In genomic region chr18:52063923-52064322, GRCh38 we compare ENCODE assay signal across 17 cellular contexts.
A peak's percentile ranks its signal among the peaks of the same experiment; 100 is the strongest.
DNase-seq lines count a peak whose midpoint lies in the region; ATAC-seq and TF ChIP-seq lines count a peak whose summit lies in the region.
"Had no signal": no experiment of that assay in that cellular context is flagged by ENCODE, and none has a peak within 500 bp of the region (broad histone marks: within the 10 kb centered on the region; RNA-seq: fewer than 3 reads in every experiment).

No MANE protein-coding gene starts in this region.

- H3K36me3 ChIP-seq in mammary epithelial cell (ENCODE audit: insufficient read depth, low read length), result no peaks in the 10 kb centered on the region
- no peaks in the 10 kb centered on the region for H3K36me3 ChIP-seq in breast epithelium
- H3K36me3 ChIP-seq: BLaER1 treated with 17β-estradiol and CSF1 and Interleukin-3, amounts not matched to agents 10 nM and 100 nM had no signal

- TF ChIP-seq CTCF in mammary epithelial cell (conservative IDR thresholded peaks at IDR 0.05 in 1 of 2, IDR thresholded peaks at IDR 0.05 in 1 of 2; ENCODE audit: extremely low read depth in 1 of 2, insufficient read depth in 1 of 2, low read depth in 1 of 2, low read length in 2 of 2) (no peak), breast epithelium (IDR thresholded peaks at IDR 0.05) (no peak), foreskin keratinocyte (conservative IDR thresholded peaks at IDR 0.05) (no peak)

- no TSS peak for BruUV-seq in mammary epithelial cell (replicated peaks; lab: Mats Ljungman, UMichigan)

- no peak overlapping the region for H3K27ac Mint-ChIP-seq in stimulated activated effector memory CD8-positive, alpha-beta T cell treated with anti-CD3 and anti-CD28 coated beads, Interleukin-12 subunit alpha, Interleukin-12 subunit beta, amount 100 ng/mL, for 72 hours
- H3K27ac Mint-ChIP-seq: B cell; CD4-positive, alpha-beta T cell; CD8-positive, alpha-beta T cell had no signal

- no peak overlapping the region for H3K4me3 Mint-ChIP-seq in stimulated activated effector memory CD8-positive, alpha-beta T cell treated with anti-CD3 and anti-CD28 coated beads, Interleukin-12 subunit alpha, Interleukin-12 subunit beta, amount 100 ng/mL, for 72 hours
- H3K4me3 Mint-ChIP-seq: B cell; CD4-positive, alpha-beta T cell; CD8-positive, alpha-beta T cell had no signal

- peak overlapping the region; percentile 54 for H2AFZ ChIP-seq in mammary epithelial cell (ENCODE audit: low read depth, low read length)

- DNase-seq in mammary epithelial cell, result peak; percentile 6
- DNase-seq in breast epithelium (ENCODE audit: low spot score in 2 of 2), result no peak
- no peak for DNase-seq in foreskin keratinocyte
- no peak for DNase-seq in stimulated activated effector memory CD8-positive, alpha-beta T cell treated with anti-CD3 and anti-CD28 coated beads, Interleukin-12 subunit alpha, Interleukin-12 subunit beta, amount 100 ng/mL, for 72 hours (ENCODE audit: low spot score in 2 of 2)
- no peak for DNase-seq in stimulated activated CD4-positive, alpha-beta T cell treated with anti-CD3 and anti-CD28 coated beads, Interleukin-4, amount 100 ng/mL, for 24 hours
- DNase-seq: AML-193; Caco-2; Calu3; CD4-positive, alpha-beta T cell; CD8-positive, alpha-beta T cell; DMS79 treated with DMSO at 0.1 percent for 48 hours; GF-D8 had no signal

- H3K27ac ChIP-seq in mammary epithelial cell (ENCODE audit: insufficient read depth, low read depth, low read length) (no peak overlapping the region), breast epithelium (no peak overlapping the region), foreskin keratinocyte (no peak overlapping the region)
- H3K27ac ChIP-seq: 22Rv1; A549; BLaER1 treated with 17β-estradiol and CSF1 and Interleukin-3, amounts not matched to agents 10 nM and 100 nM; C4-2B had no signal

- 60% methylated on average over 1 of the region's 2 CpGs for WGBS in mammary epithelial cell (ENCODE audit: low coverage, missing lambda C conversion rate)

- H3K9me3 ChIP-seq in mammary epithelial cell (replicated peaks; ENCODE audit: insufficient read depth, low read length) (no peaks in the 10 kb centered on the region), breast epithelium (peaks cover 0 to 12% of the 10 kb centered on the region in 2 donors)
- H3K9me3 ChIP-seq: A549, Caco-2 had no signal

- peaks cover 4% of the 10 kb centered on the region for H3K4me1 ChIP-seq in mammary epithelial cell (ENCODE audit: insufficient read depth, low read length)
- no peaks in the 10 kb centered on the region for H3K4me1 ChIP-seq in breast epithelium
- no peaks in the 10 kb centered on the region for H3K4me1 ChIP-seq in foreskin keratinocyte
- H3K4me1 ChIP-seq: A549; BLaER1 treated with 17β-estradiol and CSF1 and Interleukin-3, amounts not matched to agents 10 nM and 100 nM; Caco-2 had no signal

- H4K20me1 ChIP-seq in mammary epithelial cell (ENCODE audit: insufficient read depth, low read length), result no peaks in the 10 kb centered on the region
- H4K20me1 ChIP-seq: BLaER1 treated with 17β-estradiol and CSF1 and Interleukin-3, amounts not matched to agents 10 nM and 100 nM had no signal

- peaks cover 14% of the 10 kb centered on the region for H3K9me3 Mint-ChIP-seq in stimulated activated effector memory CD8-positive, alpha-beta T cell treated with anti-CD3 and anti-CD28 coated beads, Interleukin-12 subunit alpha, Interleukin-12 subunit beta, amount 100 ng/mL, for 72 hours

- dilution Hi-C loops in mammary epithelial cell (cut with HindIII; ENCODE audit: low sequenced_read_pairs), result no loop called here

- H3K36me3 Mint-ChIP-seq in stimulated activated effector memory CD8-positive, alpha-beta T cell treated with anti-CD3 and anti-CD28 coated beads, Interleukin-12 subunit alpha, Interleukin-12 subunit beta, amount 100 ng/mL, for 72 hours, result no peaks in the 10 kb centered on the region
- H3K36me3 Mint-ChIP-seq: CD8-positive, alpha-beta T cell had no signal

- TF ChIP-seq POLR2A in breast epithelium (IDR thresholded peaks at IDR 0.05), result no peak

- no peaks in the 10 kb centered on the region for H3K4me1 Mint-ChIP-seq in stimulated activated effector memory CD8-positive, alpha-beta T cell treated with anti-CD3 and anti-CD28 coated beads, Interleukin-12 subunit alpha, Interleukin-12 subunit beta, amount 100 ng/mL, for 72 hours
- H3K4me1 Mint-ChIP-seq: B cell had no signal

- in situ Hi-C loops in mammary epithelial cell (cut with MboI; ENCODE audit: low sequenced_read_pairs in 2 of 2), result no loop called here

- H3K4me2 ChIP-seq in mammary epithelial cell (ENCODE audit: insufficient read depth, low read depth, low read length), result no peak overlapping the region
- H3K4me2 ChIP-seq: A549; BLaER1 treated with 17β-estradiol and CSF1 and Interleukin-3, amounts not matched to agents 10 nM and 100 nM had no signal

- H3K4me3 ChIP-seq in mammary epithelial cell (replicated peaks in 1 of 3; ENCODE audit: insufficient read depth in 1 of 3, low read depth in 2 of 3, low read length in 3 of 3), result no peak overlapping the region
- no peak overlapping the region for H3K4me3 ChIP-seq in breast epithelium
- H3K4me3 ChIP-seq: A549; BLaER1 treated with 17β-estradiol and CSF1 and Interleukin-3, amounts not matched to agents 10 nM and 100 nM had no signal

- H3K79me2 ChIP-seq in mammary epithelial cell (ENCODE audit: insufficient read depth, low read length), result no peaks in the 10 kb centered on the region

- CTCF ChIA-PET in mammary epithelial cell (lab: Charles Lee; ENCODE audit: low non-redundant PET), result no interaction called here

- intact Hi-C loops in mammary epithelial cell (cut with micrococcal nuclease), result no loop called here
- intact Hi-C loops in breast epithelium (cut with DNase I; ENCODE audit: low total_unique reads), result no loop called here

- peak; percentile 59 for ATAC-seq in foreskin keratinocyte
- no peak for ATAC-seq in stimulated activated effector memory CD8-positive, alpha-beta T cell treated with anti-CD3 and anti-CD28 coated beads, Interleukin-12 subunit alpha, Interleukin-12 subunit beta, amount 100 ng/mL, for 72 hours
- ATAC-seq: A549; CD8-positive, alpha-beta T cell had no signal

- H3K27me3 ChIP-seq in mammary epithelial cell (ENCODE audit: insufficient read depth, low read length) (no peaks in the 10 kb centered on the region), breast epithelium (no peaks in the 10 kb centered on the region), foreskin keratinocyte (no peaks in the 10 kb centered on the region)
- H3K27me3 ChIP-seq: BLaER1 treated with 17β-estradiol and CSF1 and Interleukin-3, amounts not matched to agents 10 nM and 100 nM had no signal

- no peak overlapping the region for H3K9ac ChIP-seq in mammary epithelial cell (ENCODE audit: insufficient read depth, low read length)
- H3K9ac ChIP-seq: BLaER1 treated with 17β-estradiol and CSF1 and Interleukin-3, amounts not matched to agents 10 nM and 100 nM had no signal
